ENCODE assay signal across 21 cellular contexts in genomic region chr6:151616091-151616513, GRCh38.
"Had no signal": no experiment of that assay in that cellular context is flagged by ENCODE, and none has a peak within 500 bp of the region (broad histone marks: within the 10 kb centered on the region; RNA-seq: fewer than 3 reads in every experiment).

No MANE protein-coding gene starts in this region.

- H3K9me3 ChIP-seq: prostate gland, testis had no signal

- H3K4me3 ChIP-seq: gastroesophageal sphincter, heart right ventricle, prostate gland, smooth muscle cell, testis had no signal

- DNase-seq: activated CD4-positive, alpha-beta T cell treated with anti-CD3 and anti-CD28 coated beads for 1 hour; activated CD4-positive, alpha-beta T cell treated with anti-CD3 and anti-CD28 coated beads, Interleukin-2, amount 50 U/mL, for 4 hours; activated naive CD4-positive, alpha-beta T cell treated with Interleukin-2 at 50 U/mL for 16 hours; aorta; cerebellar nuclear complex; effector memory CD4-positive, alpha-beta T cell; heart right ventricle; kidney; left ventricle myocardium superior; mesenchymal stem cell; right cardiac atrium; T-cell; T-helper 9 cell; testis had no signal

- H3K27me3 Mint-ChIP-seq: dendritic cell treated with granulocyte-macrophage colony-stimulating factor and Interleukin-4, amounts not matched to agents 40 ng/mL and 50 ng/mL, for 4 days had no signal

- H3K4me3 Mint-ChIP-seq: activated T-helper 17 cell treated with anti-CD3 and anti-CD28 coated beads, Interleukin-2, amount 50 U/mL, for 72 hours; dendritic cell treated with granulocyte-macrophage colony-stimulating factor and Interleukin-4, amounts not matched to agents 40 ng/mL and 50 ng/mL, for 4 days; nephron; stimulated activated naive CD8-positive, alpha-beta T cell treated with anti-CD3 and anti-CD28 coated beads, Interleukin-15, Interleukin-2, amounts not matched to agents 100 ng/mL and 50 ng/mL, for 24 hours; T-cell had no signal

- H3K36me3 ChIP-seq: gastroesophageal sphincter, heart right ventricle, prostate gland had no signal

- H3K27ac ChIP-seq: gastroesophageal sphincter, heart right ventricle, prostate gland, testis had no signal

- ATAC-seq: activated T-helper 17 cell treated with anti-CD3 and anti-CD28 coated beads, Interleukin-2, amount 50 U/mL, for 72 hours; gastroesophageal sphincter; heart right ventricle; left ventricle myocardium superior; right cardiac atrium; T-cell had no signal

- H3K4me1 Mint-ChIP-seq: activated T-helper 17 cell treated with anti-CD3 and anti-CD28 coated beads, Interleukin-2, amount 50 U/mL, for 72 hours; T-cell had no signal

- H3K4me2 ChIP-seq: smooth muscle cell had no signal

- H3K4me1 ChIP-seq: gastroesophageal sphincter, heart right ventricle, prostate gland, testis had no signal

- H3K36me3 Mint-ChIP-seq: T-cell had no signal

- H3K27me3 ChIP-seq: gastroesophageal sphincter, testis had no signal

- H3K9me3 Mint-ChIP-seq: activated T-helper 17 cell treated with anti-CD3 and anti-CD28 coated beads, Interleukin-2, amount 50 U/mL, for 72 hours; dendritic cell treated with granulocyte-macrophage colony-stimulating factor and Interleukin-4, amounts not matched to agents 40 ng/mL and 50 ng/mL, for 4 days; stimulated activated naive CD8-positive, alpha-beta T cell treated with anti-CD3 and anti-CD28 coated beads, Interleukin-15, Interleukin-2, amounts not matched to agents 100 ng/mL and 50 ng/mL, for 24 hours; T-cell had no signal

- H3K27ac Mint-ChIP-seq: activated T-helper 17 cell treated with anti-CD3 and anti-CD28 coated beads, Interleukin-2, amount 50 U/mL, for 72 hours; dendritic cell treated with granulocyte-macrophage colony-stimulating factor and Interleukin-4, amounts not matched to agents 40 ng/mL and 50 ng/mL, for 4 days; nephron; stimulated activated naive CD8-positive, alpha-beta T cell treated with anti-CD3 and anti-CD28 coated beads, Interleukin-15, Interleukin-2, amounts not matched to agents 100 ng/mL and 50 ng/mL, for 24 hours; T-cell had no signal
